ENCODE assay signal across 2 cellular contexts in the genomic region with DNA sequence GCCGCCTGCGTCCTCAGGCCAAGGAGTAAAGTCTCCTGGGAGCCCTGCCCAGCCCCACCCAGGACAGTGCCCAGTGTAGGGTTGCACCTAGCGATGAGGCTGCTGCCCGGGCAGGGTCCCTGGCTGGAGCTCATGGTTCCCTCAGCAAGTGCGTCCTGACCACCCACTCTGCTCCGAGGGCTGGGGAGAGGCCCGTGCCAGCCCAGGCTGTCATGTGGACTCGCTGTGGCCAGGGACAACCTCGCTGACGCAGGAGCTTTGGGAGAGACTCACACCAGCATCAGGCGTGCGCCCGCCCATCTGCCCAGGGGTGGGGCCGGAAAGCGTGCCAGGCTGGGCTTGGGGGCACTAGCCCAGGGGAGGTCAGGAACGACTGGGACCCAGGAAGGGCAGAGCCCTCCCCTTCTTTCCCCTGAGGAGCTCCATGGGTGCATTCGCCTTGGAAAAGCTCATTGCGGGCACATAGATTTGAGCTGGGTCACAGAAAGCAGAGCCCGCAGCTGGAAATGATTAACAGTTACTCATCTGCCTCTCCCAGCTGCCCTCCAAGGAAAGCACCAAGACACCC.
TF ChIP-seq lines count a peak whose summit lies in the region.

No MANE protein-coding gene starts in this region.

TF ChIP-seq in A549, 52 proteins besides CTCF, POLR2A, EP300 and RAD21:
- peak; percentile 65 for TF ChIP-seq MAFK (IDR thresholded peaks at IDR 0.05; ENCODE audit: partially characterized antibody)
- TF ChIP-seq, protein P1, sequence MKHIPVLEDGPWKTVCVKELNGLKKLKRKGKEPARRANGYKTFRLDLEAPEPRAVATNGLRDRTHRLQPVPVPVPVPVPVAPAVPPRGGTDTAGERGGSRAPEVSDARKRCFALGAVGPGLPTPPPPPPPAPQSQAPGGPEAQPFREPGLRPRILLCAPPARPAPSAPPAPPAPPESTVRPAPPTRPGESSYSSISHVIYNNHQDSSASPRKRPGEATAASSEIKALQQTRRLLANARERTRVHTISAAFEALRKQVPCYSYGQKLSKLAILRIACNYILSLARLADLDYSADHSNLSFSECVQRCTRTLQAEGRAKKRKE (CRISPR knock-in tag; IDR thresholded peaks at IDR 0.05; ENCODE audit: low read depth): 0 out of 2 replicates have a peak, but pooled peaks have one; percentile 20
- no peak for TF ChIP-seq FOSL2 (IDR thresholded peaks at IDR 0.05)
- peak; percentile 14; the same call in 1 of the 2 replicates for TF ChIP-seq FOSL2 (CRISPR knock-in tag; IDR thresholded peaks at IDR 0.05)
- peak in 1 of 2 experiments; percentile 54; a peak in 1 of 5 replicates for TF ChIP-seq JUN (IDR thresholded peaks at IDR 0.05)
- no peak for TF ChIP-seq CBX2 (IDR thresholded peaks at IDR 0.05; ENCODE audit: borderline replicate concordance, low read depth)
- TF ChIP-seq, protein P2, sequence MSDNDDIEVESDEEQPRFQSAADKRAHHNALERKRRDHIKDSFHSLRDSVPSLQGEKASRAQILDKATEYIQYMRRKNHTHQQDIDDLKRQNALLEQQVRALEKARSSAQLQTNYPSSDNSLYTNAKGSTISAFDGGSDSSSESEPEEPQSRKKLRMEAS (IDR thresholded peaks at IDR 0.05): peak; percentile 84
- TF ChIP-seq KDM1A (IDR thresholded peaks at IDR 0.05; ENCODE audit: low read depth): no peak
- TF ChIP-seq MYC (IDR thresholded peaks at IDR 0.05; ENCODE audit: borderline replicate concordance, low read length): peak; percentile 52; the same call in 1 of the 2 replicates
- TF ChIP-seq BHLHE40 (IDR thresholded peaks at IDR 0.05; ENCODE audit: low read depth, low read length): peak; percentile 73; the same call in 1 of the 2 replicates
- no peak for TF ChIP-seq NPAS2 (CRISPR knock-in tag; IDR thresholded peaks at IDR 0.05; ENCODE audit: borderline replicate concordance)
- peak; percentile 31; the same call in 1 of the 2 replicates for TF ChIP-seq HOXB5 (CRISPR knock-in tag; IDR thresholded peaks at IDR 0.05)
- peak; percentile 27; the same call in 1 of the 2 replicates for TF ChIP-seq HOXB13 (CRISPR knock-in tag; IDR thresholded peaks at IDR 0.05; ENCODE audit: low read depth)
- TF ChIP-seq, protein P3, sequence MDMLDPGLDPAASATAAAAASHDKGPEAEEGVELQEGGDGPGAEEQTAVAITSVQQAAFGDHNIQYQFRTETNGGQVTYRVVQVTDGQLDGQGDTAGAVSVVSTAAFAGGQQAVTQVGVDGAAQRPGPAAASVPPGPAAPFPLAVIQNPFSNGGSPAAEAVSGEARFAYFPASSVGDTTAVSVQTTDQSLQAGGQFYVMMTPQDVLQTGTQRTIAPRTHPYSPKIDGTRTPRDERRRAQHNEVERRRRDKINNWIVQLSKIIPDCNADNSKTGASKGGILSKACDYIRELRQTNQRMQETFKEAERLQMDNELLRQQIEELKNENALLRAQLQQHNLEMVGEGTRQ (IDR thresholded peaks at IDR 0.05): peak; percentile 84
- TF ChIP-seq RFX5 (IDR thresholded peaks at IDR 0.05): no peak
- TF ChIP-seq, protein P4, sequence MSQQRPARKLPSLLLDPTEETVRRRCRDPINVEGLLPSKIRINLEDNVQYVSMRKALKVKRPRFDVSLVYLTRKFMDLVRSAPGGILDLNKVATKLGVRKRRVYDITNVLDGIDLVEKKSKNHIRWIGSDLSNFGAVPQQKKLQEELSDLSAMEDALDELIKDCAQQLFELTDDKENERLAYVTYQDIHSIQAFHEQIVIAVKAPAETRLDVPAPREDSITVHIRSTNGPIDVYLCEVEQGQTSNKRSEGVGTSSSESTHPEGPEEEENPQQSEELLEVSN (IDR thresholded peaks at IDR 0.05; ENCODE audit: borderline replicate concordance, low read depth): peak; percentile 58; the same call in 1 of the 2 replicates
- no peak for TF ChIP-seq SREBF2 (IDR thresholded peaks at IDR 0.05)
- TF ChIP-seq CBX8 (IDR thresholded peaks at IDR 0.05): no peak

TF ChIP-seq in SK-N-SH treated with all-trans-retinoic acid at 6 μM for 48 hours, 23 proteins besides CTCF, POLR2A, EP300 and RAD21:
- peak; percentile 41; the same call in 1 of the 2 replicates for TF ChIP-seq TCF4 (CRISPR knock-in tag; IDR thresholded peaks at IDR 0.05; ENCODE audit: borderline replicate concordance)
- TF ChIP-seq ZNF70 (CRISPR knock-in tag; IDR thresholded peaks at IDR 0.05): no peak
- TF ChIP-seq, protein P5, sequence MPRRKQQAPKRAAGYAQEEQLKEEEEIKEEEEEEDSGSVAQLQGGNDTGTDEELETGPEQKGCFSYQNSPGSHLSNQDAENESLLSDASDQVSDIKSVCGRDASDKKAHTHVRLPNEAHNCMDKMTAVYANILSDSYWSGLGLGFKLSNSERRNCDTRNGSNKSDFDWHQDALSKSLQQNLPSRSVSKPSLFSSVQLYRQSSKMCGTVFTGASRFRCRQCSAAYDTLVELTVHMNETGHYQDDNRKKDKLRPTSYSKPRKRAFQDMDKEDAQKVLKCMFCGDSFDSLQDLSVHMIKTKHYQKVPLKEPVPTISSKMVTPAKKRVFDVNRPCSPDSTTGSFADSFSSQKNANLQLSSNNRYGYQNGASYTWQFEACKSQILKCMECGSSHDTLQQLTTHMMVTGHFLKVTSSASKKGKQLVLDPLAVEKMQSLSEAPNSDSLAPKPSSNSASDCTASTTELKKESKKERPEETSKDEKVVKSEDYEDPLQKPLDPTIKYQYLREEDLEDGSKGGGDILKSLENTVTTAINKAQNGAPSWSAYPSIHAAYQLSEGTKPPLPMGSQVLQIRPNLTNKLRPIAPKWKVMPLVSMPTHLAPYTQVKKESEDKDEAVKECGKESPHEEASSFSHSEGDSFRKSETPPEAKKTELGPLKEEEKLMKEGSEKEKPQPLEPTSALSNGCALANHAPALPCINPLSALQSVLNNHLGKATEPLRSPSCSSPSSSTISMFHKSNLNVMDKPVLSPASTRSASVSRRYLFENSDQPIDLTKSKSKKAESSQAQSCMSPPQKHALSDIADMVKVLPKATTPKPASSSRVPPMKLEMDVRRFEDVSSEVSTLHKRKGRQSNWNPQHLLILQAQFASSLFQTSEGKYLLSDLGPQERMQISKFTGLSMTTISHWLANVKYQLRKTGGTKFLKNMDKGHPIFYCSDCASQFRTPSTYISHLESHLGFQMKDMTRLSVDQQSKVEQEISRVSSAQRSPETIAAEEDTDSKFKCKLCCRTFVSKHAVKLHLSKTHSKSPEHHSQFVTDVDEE (CRISPR knock-in tag; IDR thresholded peaks at IDR 0.05): no peak
